In genomic region chr1:94245747-94246438, GRCh38 we compare ENCODE assay signal across 11 cellular contexts. TPM values are rescaled to one million over a fixed set of nuclear protein-coding genes. Genes with fewer than 3 reads are reported as not detected.
DNase-seq lines count a peak whose midpoint lies in the region; ATAC-seq and TF ChIP-seq lines count a peak whose summit lies in the region.
"Had no signal": no experiment of that assay in that cellular context is flagged by ENCODE, and none has a peak within 500 bp of the region (broad histone marks: within the 10 kb centered on the region; RNA-seq: fewer than 3 reads in every experiment).

No MANE protein-coding gene starts in this region.

- ATAC-seq in IMR-90 (ENCODE audit: low read depth): no peak
- ATAC-seq in left lung: no peak

- no peaks in the 10 kb centered on the region for H3K9me3 ChIP-seq in IMR-90 (ENCODE audit: control insufficient read depth, insufficient read depth, low read length)
- peaks cover 2% of the 10 kb centered on the region for H3K9me3 ChIP-seq in mammary epithelial cell (replicated peaks; ENCODE audit: insufficient read depth, low read length)
- H3K9me3 ChIP-seq in left lung: peaks cover 0 to 12% of the 10 kb centered on the region in 2 donors
- H3K9me3 ChIP-seq in testis: no peaks in the 10 kb centered on the region

- H4K8ac ChIP-seq in IMR-90 (ENCODE audit: low read depth in 2 of 2, low read length in 2 of 2): no peak overlapping the region

- H3K27me3 ChIP-seq in IMR-90 (ENCODE audit: control insufficient read depth, insufficient read depth, low read length): no peaks in the 10 kb centered on the region
- no peaks in the 10 kb centered on the region for H3K27me3 ChIP-seq in mammary epithelial cell (ENCODE audit: insufficient read depth, low read length)
- peaks cover 0 to 73% of the 10 kb centered on the region in 2 donors for H3K27me3 ChIP-seq in left lung
- no peaks in the 10 kb centered on the region for H3K27me3 ChIP-seq in testis
- H3K27me3 ChIP-seq in H7 (ENCODE audit: control insufficient read depth, insufficient read depth, low read length): peaks cover 47% of the 10 kb centered on the region

- dilution Hi-C loops in IMR-90 (cut with HindIII; ENCODE audit: low sequenced_read_pairs, unreplicated experiment): no loop called here
- dilution Hi-C loops in mammary epithelial cell (cut with HindIII; ENCODE audit: low sequenced_read_pairs): no loop called here

- TF ChIP-seq POLR2A in IMR-90 (IDR thresholded peaks at IDR 0.05; ENCODE audit: low read depth, low read length): no peak
- no peak for TF ChIP-seq POLR2A in testis (IDR thresholded peaks at IDR 0.05)

- no peak overlapping the region for H3K18ac ChIP-seq in IMR-90 (ENCODE audit: low read depth, low read length)

- no peak overlapping the region for H2AK9ac ChIP-seq in IMR-90 (replicated peaks; ENCODE audit: low read depth, low read length, poor library complexity)

- no peaks in the 10 kb centered on the region for H3K4me1 ChIP-seq in IMR-90 (ENCODE audit: control insufficient read depth, insufficient read depth, low read length)
- peaks cover 26% of the 10 kb centered on the region for H3K4me1 ChIP-seq in mammary epithelial cell (ENCODE audit: insufficient read depth, low read length)
- H3K4me1 ChIP-seq in left lung: peaks cover 0 to 22% of the 10 kb centered on the region in 2 donors
- peaks cover 3% of the 10 kb centered on the region for H3K4me1 ChIP-seq in testis

- H3K14ac ChIP-seq in IMR-90 (replicated peaks; ENCODE audit: low read depth, low read length): no peak overlapping the region

- H3K4ac ChIP-seq in IMR-90 (ENCODE audit: low read depth, low read length): no peak overlapping the region

- intact Hi-C loops in IMR-90 (cut with micrococcal nuclease) (loop anchor here (5.0 kb wide), 1 partner anchor 221 kb away; no protein-coding TSS in a partner anchor), mammary epithelial cell (cut with micrococcal nuclease) (loop anchor here (1.0 to 2.0 kb wide), 4 partner anchors 9 to 89 kb away; partner anchors contain the start of gene ARHGAP29), left lung (cut with DNase I) (no loop called here), testis (cut with DNase I; ENCODE audit: low total_unique reads) (loop anchor here (10.0 kb wide), 1 partner anchor 79 kb away; no protein-coding TSS in a partner anchor)

- peaks cover 0 to 14% of the 10 kb centered on the region in 2 experiments; a peak in 2 of 4 replicates for H3K79me1 ChIP-seq in IMR-90 (ENCODE audit: low read depth in 1 of 2, low read length in 2 of 2)

- TF ChIP-seq RAD21 in IMR-90 (IDR thresholded peaks at IDR 0.05; ENCODE audit: low read length): no peak

- H3K4me3 ChIP-seq in IMR-90 (ENCODE audit: insufficient read depth, low read depth, low read length): no peak overlapping the region
- H3K4me3 ChIP-seq in mammary epithelial cell (replicated peaks in 1 of 3; ENCODE audit: insufficient read depth in 1 of 3, low read depth in 2 of 3, low read length in 3 of 3): peak overlapping the region; percentile 61 to 82 (median 78)
- H3K4me3 ChIP-seq in left lung: peak overlapping the region in 1 of 2 donors; percentile 52
- H3K4me3 ChIP-seq in testis: no peak overlapping the region
- no peak overlapping the region for H3K4me3 ChIP-seq in H7 (ENCODE audit: insufficient read depth, low read depth, low read length)

- H3K56ac ChIP-seq in IMR-90 (ENCODE audit: extremely low read depth, insufficient read depth, low read length): no peak overlapping the region

- H2BK20ac ChIP-seq in IMR-90 (ENCODE audit: low read depth, low read length): no peak overlapping the region

- no peak overlapping the region for H3K23ac ChIP-seq in IMR-90 (ENCODE audit: low read depth, low read length)

- peak overlapping the region; percentile 38; the same call in 1 of the 2 replicates for H2AK5ac ChIP-seq in IMR-90 (ENCODE audit: low read depth, low read length)

- H4K20me1 ChIP-seq in IMR-90 (ENCODE audit: insufficient read depth, low read length): no peaks in the 10 kb centered on the region
- no peaks in the 10 kb centered on the region for H4K20me1 ChIP-seq in mammary epithelial cell (ENCODE audit: insufficient read depth, low read length)

- no peak overlapping the region for H4K91ac ChIP-seq in IMR-90 (ENCODE audit: insufficient read depth, low read depth, low read length)

- H2BK5ac ChIP-seq in IMR-90 (ENCODE audit: low read depth, low read length, poor library complexity, severe bottlenecking): no peak overlapping the region

- H3K9me1 ChIP-seq in IMR-90 (ENCODE audit: insufficient read depth, low read length): 0 out of 2 replicates have a peak, but pooled peaks cover 2% of the 10 kb centered on the region

- peak; percentile 37 for DNase-seq in IMR-90
- DNase-seq in mammary epithelial cell: no peak
- no peak for DNase-seq in left lung
- no peak for DNase-seq in testis
- DNase-seq in NCI-H2171 (lab: John Stamatoyannopoulos, UW): no peak
- DNase-seq in SW 1271 (lab: John Stamatoyannopoulos, UW): no peak
- no peak for DNase-seq in H7
- DNase-seq in activated effector memory CD4-positive, alpha-beta T cell treated with anti-CD3 and anti-CD28 coated beads, Interleukin-2, amount 50 U/mL, for 16 hours: no peak
- DNase-seq: activated CD4-positive, alpha-beta T cell treated with anti-CD3 and anti-CD28 coated beads, Interleukin-2, amount 10 ng/mL, durations not matched to agents 24 days and 14 days; DMS79 treated with DMSO at 0.1 percent for 48 hours; SHP77 treated with DMSO at 0.1 percent for 48 hours had no signal

- POLR2A ChIA-PET in IMR-90 (lab: Charles Lee; ENCODE audit: unreplicated experiment): no interaction called here

- no peak overlapping the region for H2BK15ac ChIP-seq in IMR-90 (ENCODE audit: low read depth, low read length)

- peak overlapping the region; percentile 44; the same call in 1 of the 2 replicates for H3K4me2 ChIP-seq in IMR-90 (ENCODE audit: low read depth, low read length)
- H3K4me2 ChIP-seq in mammary epithelial cell (ENCODE audit: insufficient read depth, low read depth, low read length): peak overlapping the region; percentile 84

- peaks cover 65% of the 10 kb centered on the region for H3K79me2 ChIP-seq in mammary epithelial cell (ENCODE audit: insufficient read depth, low read length)

- CTCF ChIA-PET in IMR-90 (lab: Yijun Ruan, JAX): no interaction called here
- CTCF ChIA-PET in mammary epithelial cell (lab: Charles Lee; ENCODE audit: low non-redundant PET): no interaction called here

- 100% methylated on average over 1 of the region's 5 CpGs; no CpG with 5 or more reads in 1 of the 2 experiments for WGBS in IMR-90 (ENCODE audit: extremely low coverage in 2 of 2, insufficient read length in 1 of 2), 2 experiments
- WGBS in mammary epithelial cell (ENCODE audit: low coverage, missing lambda C conversion rate): 43% methylated on average over 5 of the region's 5 CpGs
- whole genome bisulfite sequencing in testis, 2 donors: 48 to 68% methylated on average over 5 of the region's 5 CpGs

- no peaks in the 10 kb centered on the region for H3K36me3 ChIP-seq in IMR-90 (ENCODE audit: control insufficient read depth, insufficient read depth, low read length)
- no peaks in the 10 kb centered on the region for H3K36me3 ChIP-seq in mammary epithelial cell (ENCODE audit: insufficient read depth, low read length)
- no peaks in the 10 kb centered on the region for H3K36me3 ChIP-seq in left lung
- no peaks in the 10 kb centered on the region for H3K36me3 ChIP-seq in testis (ENCODE audit: low read depth, missing control alignments)
- H3K36me3 ChIP-seq in H7 (replicated peaks; ENCODE audit: control insufficient read depth, insufficient read depth, low read length): no peaks in the 10 kb centered on the region

- no peak for TF ChIP-seq CTCF in IMR-90 (conservative IDR thresholded peaks at IDR 0.05; ENCODE audit: low read depth, low read length)
- TF ChIP-seq CTCF in mammary epithelial cell (conservative IDR thresholded peaks at IDR 0.05 in 1 of 2, IDR thresholded peaks at IDR 0.05 in 1 of 2; ENCODE audit: extremely low read depth in 1 of 2, insufficient read depth in 1 of 2, low read depth in 1 of 2, low read length in 2 of 2): no peak
- no peak for TF ChIP-seq CTCF in left lung (IDR thresholded peaks at IDR 0.05)
- no peak for TF ChIP-seq CTCF in testis (IDR thresholded peaks at IDR 0.05)

- no peak overlapping the region for H4K5ac ChIP-seq in IMR-90 (ENCODE audit: low read depth, low read length)

- H2BK120ac ChIP-seq in IMR-90 (ENCODE audit: low read depth, low read length): no peak overlapping the region

- H3K27ac ChIP-seq in IMR-90 (ENCODE audit: insufficient read depth, low read length): no peak overlapping the region
- H3K27ac ChIP-seq in mammary epithelial cell (ENCODE audit: insufficient read depth, low read depth, low read length): peak overlapping the region; percentile 86
- H3K27ac ChIP-seq in left lung: peak overlapping the region; percentile 78 to 84
- H3K27ac ChIP-seq in testis: peak overlapping the region; percentile 50 to 79

- in situ Hi-C loops in IMR-90 (cut with MboI; ENCODE audit: low sequenced_read_pairs) (loop anchor here (10.0 kb wide), 1 partner anchor 181 kb away; no protein-coding TSS in a partner anchor), mammary epithelial cell (cut with MboI; ENCODE audit: low sequenced_read_pairs in 2 of 2) (loop anchor here in 1 of 2 donors (5.0 to 25.0 kb wide), 2 partner anchors 76 to 209 kb away; no protein-coding TSS in a partner anchor)

- H3K9ac ChIP-seq in IMR-90 (ENCODE audit: low read depth, low read length) (no peak overlapping the region; the same call in 1 of the 2 replicates), mammary epithelial cell (ENCODE audit: insufficient read depth, low read length) (peak overlapping the region; percentile 89)

- BruUV-seq in IMR-90 (replicated peaks; lab: Mats Ljungman, UMichigan) (no TSS peak), mammary epithelial cell (replicated peaks; lab: Mats Ljungman, UMichigan) (TSS peak; percentile 30)

- H2AFZ ChIP-seq in IMR-90 (replicated peaks; ENCODE audit: low read length, poor library complexity) (no peak overlapping the region), mammary epithelial cell (ENCODE audit: low read depth, low read length) (peak overlapping the region; percentile 5)

TF ChIP-seq in IMR-90, 13 proteins besides CTCF, POLR2A, EP300 and RAD21 (continues in another document):
- no peak for TF ChIP-seq FOS (IDR thresholded peaks at IDR 0.05; ENCODE audit: low read depth, low read length)
- no peak for TF ChIP-seq MAFK (IDR thresholded peaks at IDR 0.05; ENCODE audit: low read depth, low read length)
- no peak for TF ChIP-seq NFE2L2 (IDR thresholded peaks at IDR 0.05; ENCODE audit: low read depth, low read length)
- TF ChIP-seq RFX5 (IDR thresholded peaks at IDR 0.05; ENCODE audit: low read depth, low read length): no peak
- TF ChIP-seq RCOR1 (IDR thresholded peaks at IDR 0.05; ENCODE audit: insufficient replicate concordance, low read length): no peak

RNA-seq across cellular contexts. Expression of gene ARHGAP29, which starts 8.5 kb away (rescaled TPM):
- total RNA-seq in IMR-90 (2012; rRNA removed): 30.3 and 45.3 TPM in 2 replicates
- polyA plus RNA-seq in IMR-90 (2012; rRNA removed): 15.9 and 19.1 TPM in 2 replicates
- 3.7 and 4.2 TPM in 2 replicates for polyA plus RNA-seq in IMR-90 (2012; cell fraction: cytosol; rRNA removed)
- polyA plus RNA-seq in IMR-90 (2012; cell fraction: nucleus; rRNA removed; ENCODE audit: low replicate concordance): 8.5 and 39.9 TPM in 2 replicates
- 100 to 1,000 TPM in 1 of 2 donors, 10 to 100 TPM in 1; 54.7 to 100 TPM for total RNA-seq in mammary epithelial cell
- 44.6 TPM for polyA plus RNA-seq in mammary epithelial cell
- polyA minus RNA-seq in mammary epithelial cell: 47.1 TPM
- total RNA-seq in left lung: 10 to 100 TPM; 42.3 to 55.2 TPM
- 10 to 100 TPM; 34.7 to 41.7 TPM for total RNA-seq in testis
- 24.9 TPM for polyA plus RNA-seq in testis (ENCODE audit: insufficient read depth, low read depth, low replicate concordance)
- 5.4 and 5.6 TPM in 2 replicates for total RNA-seq in H7 (2014; rRNA removed; shearing (Covaris generic))
- total RNA-seq: activated CD4-positive, alpha-beta T cell treated with anti-CD3 and anti-CD28 coated beads, Interleukin-2, amount 10 ng/mL, durations not matched to agents 24 days and 14 days had no signal

Comparison
In these comparisons a context has a peak if more than half of its experiments do, and no peak if none do; other contexts are left out.
1. H3K4me3 ChIP-seq: peak in mammary epithelial cell (3 of 3); none in IMR-90 (single experiment), testis (0 of 2) and H7 (single experiment).
2. intact Hi-C loops: an anchor here in IMR-90 (5.0 kb wide), mammary epithelial cell (1.0 to 2.0 kb wide) and testis (10.0 kb wide); none called in left lung.